ENCODE assay signal across 17 cellular contexts in genomic region chr4:147837854-147838253, GRCh38.
"Had no signal": no experiment of that assay in that cellular context is flagged by ENCODE, and none has a peak within 500 bp of the region (broad histone marks: within the 10 kb centered on the region; RNA-seq: fewer than 3 reads in every experiment).

No MANE protein-coding gene starts in this region.

- H3K9me3 ChIP-seq: heart right ventricle, lower lobe of right lung, transverse colon had no signal

- H3K9ac ChIP-seq: parathyroid adenoma had no signal

- H3K4me2 ChIP-seq: smooth muscle cell had no signal

- H2AFZ ChIP-seq: parathyroid adenoma had no signal

- DNase-seq: effector memory CD8-positive, alpha-beta T cell; foreskin melanocyte; heart right ventricle; hypothalamus; kidney glomerular epithelial cell; lower lobe of right lung; naive B cell; occipital lobe; stimulated activated CD4-positive, alpha-beta T cell treated with anti-CD3 and anti-CD28 coated beads, Interleukin-2, amount 100 ng/mL, for 48 hours; stimulated activated naive CD8-positive, alpha-beta T cell treated with anti-CD3 and anti-CD28 coated beads, Interleukin-15, Interleukin-2, amounts not matched to agents 100 U/mL and 50 U/mL, for 24 hours; transverse colon had no signal

- H3K27ac ChIP-seq: cardiac muscle cell, lower lobe of right lung, parathyroid adenoma had no signal

- H3K4me3 ChIP-seq: cardiac muscle cell, heart right ventricle, lower lobe of right lung, smooth muscle cell, transverse colon had no signal

- ATAC-seq: left lobe of liver; stimulated activated naive CD8-positive, alpha-beta T cell treated with anti-CD3 and anti-CD28 coated beads, Interleukin-15, Interleukin-2, amounts not matched to agents 100 U/mL and 50 U/mL, for 24 hours had no signal

- H3K27me3 ChIP-seq: cardiac muscle cell, heart right ventricle, transverse colon had no signal

- H3K36me3 ChIP-seq: cardiac muscle cell, heart right ventricle, lower lobe of right lung, transverse colon had no signal

- FAIRE-seq: colon, islet of Langerhans had no signal
